8 cellular contexts compared by ENCODE assay signal in genomic region chr16:56866955-56867830, GRCh38. TPM values are rescaled to one million over a fixed set of nuclear protein-coding genes. Genes with fewer than 3 reads are reported as not detected.
DNase-seq lines count a peak whose midpoint lies in the region; ATAC-seq and TF ChIP-seq lines count a peak whose summit lies in the region.

No MANE protein-coding gene starts in this region.

- CTCF ChIA-PET in activated CD4-positive, alpha-beta memory T cell treated with anti-CD3 and anti-CD28 coated beads for 36 hours (lab: Charles Lee) = interaction anchor here (0.7 to 5.6 kb wide), 23 partner anchors 8 to 140 kb away, joined by 3 to 81 read pairs (median 4); no protein-coding TSS in a partner anchor

- H3K27me3 Mint-ChIP-seq in activated CD4-positive, alpha-beta memory T cell treated with anti-CD3 and anti-CD28 coated beads for 36 hours = no peaks in the 10 kb centered on the region
- peaks cover 5% of the 10 kb centered on the region for H3K27me3 Mint-ChIP-seq in nephron progenitor cell (ENCODE audit: low read depth, poor library complexity)

- ATAC-seq in HG02970 (IDR thresholded peaks at IDR 0.05; ENCODE audit: low FRiP score, unreplicated experiment) (no peak), HG02759 (IDR thresholded peaks at IDR 0.05; ENCODE audit: unreplicated experiment) (no peak)

- peak; percentile 72 for TF ChIP-seq CTCF in fibroblast of mammary gland (conservative IDR thresholded peaks at IDR 0.05; ENCODE audit: control insufficient read depth, insufficient read depth, low read depth, low read length)
- peak; percentile 82 for TF ChIP-seq CTCF in nephron progenitor cell (IDR thresholded peaks at IDR 0.05)

- in situ Hi-C loops in ACHN (cut with HindIII; ENCODE audit: low pct_ligation_motif_present, low pct_unique_long_range_greater_than_20kb, low sequenced_read_pairs) = no loop called here

- H3K4me3 Mint-ChIP-seq in activated CD4-positive, alpha-beta memory T cell treated with anti-CD3 and anti-CD28 coated beads for 36 hours = no peak overlapping the region
- no peak overlapping the region for H3K4me3 Mint-ChIP-seq in nephron progenitor cell

- POLR2A ChIA-PET in activated CD4-positive, alpha-beta memory T cell treated with anti-CD3 and anti-CD28 coated beads for 36 hours (lab: Charles Lee) = interaction anchor here (1.0 kb wide), 1 partner anchor 64 kb away, joined by 4 read pairs; no protein-coding TSS in a partner anchor

- H3K9me3 Mint-ChIP-seq in activated CD4-positive, alpha-beta memory T cell treated with anti-CD3 and anti-CD28 coated beads for 36 hours = no peaks in the 10 kb centered on the region
- no peaks in the 10 kb centered on the region for H3K9me3 Mint-ChIP-seq in nephron progenitor cell

- intact Hi-C loops in activated CD4-positive, alpha-beta memory T cell treated with anti-CD3 and anti-CD28 coated beads for 36 hours (cut with micrococcal nuclease) = loop anchor here (1.0 to 5.0 kb wide), 2 partner anchors 84 to 290 kb away; no protein-coding TSS in a partner anchor

- peaks cover 10% of the 10 kb centered on the region for H3K4me1 Mint-ChIP-seq in activated CD4-positive, alpha-beta memory T cell treated with anti-CD3 and anti-CD28 coated beads for 36 hours (ENCODE audit: low read depth)
- H3K4me1 Mint-ChIP-seq in nephron progenitor cell = peaks cover 35% of the 10 kb centered on the region

- H3K27ac Mint-ChIP-seq in activated CD4-positive, alpha-beta memory T cell treated with anti-CD3 and anti-CD28 coated beads for 36 hours = no peak overlapping the region
- no peak overlapping the region for H3K27ac Mint-ChIP-seq in nephron progenitor cell

- no peaks in the 10 kb centered on the region for H3K36me3 Mint-ChIP-seq in activated CD4-positive, alpha-beta memory T cell treated with anti-CD3 and anti-CD28 coated beads for 36 hours
- H3K36me3 Mint-ChIP-seq in nephron progenitor cell (ENCODE audit: low read depth) = no peaks in the 10 kb centered on the region

- no peak overlapping the region for H3K4me3 ChIP-seq in fibroblast of mammary gland (ENCODE audit: control insufficient read depth, low read depth, low read length)

- DNase-seq in ACHN (peak; percentile 83), GM03348 (ENCODE audit: low spot score) (peak; percentile 83), NCI-H2029 treated with DMSO at 0.1 percent for 48 hours (lab: John Stamatoyannopoulos, UW) (peak; percentile 1), fibroblast of mammary gland (ENCODE audit: low read depth) (peak; percentile 72), nephron progenitor cell (peak; percentile 41)
- DNase-seq in activated CD4-positive, alpha-beta memory T cell treated with anti-CD3 and anti-CD28 coated beads for 36 hours = peak; percentile 48

RNA-seq across cellular contexts. Expression of gene SLC12A3, which starts 2.2 kb away (rescaled TPM):
- not detected for total RNA-seq in activated CD4-positive, alpha-beta memory T cell treated with anti-CD3 and anti-CD28 coated beads for 36 hours

Comparison
In these comparisons a context has a peak if more than half of its experiments do, and no peak if none do; other contexts are left out.
1. DNase-seq: peak in every context shown above with its lines; median percentile 83 in ACHN; 83 in GM03348; 72 in fibroblast of mammary gland; 48 in activated CD4-positive, alpha-beta memory T cell treated with anti-CD3 and anti-CD28 coated beads for 36 hours; 41 in nephron progenitor cell; 1 in NCI-H2029 treated with DMSO at 0.1 percent for 48 hours.